ENCODE assay signal across 1 cellular context in genomic region chr2:48482313-48482712, GRCh38.
TF ChIP-seq lines count a peak whose summit lies in the region.

No MANE protein-coding gene starts in this region.

TF ChIP-seq in HepG2, 621 proteins besides CTCF, POLR2A, EP300 and RAD21:
- TF ChIP-seq ESRRA (CRISPR knock-in tag; IDR thresholded peaks at IDR 0.05; ENCODE audit: low read depth) (no peak), TMF1 (CRISPR knock-in tag; IDR thresholded peaks at IDR 0.05; ENCODE audit: low read depth) (no peak), FOXM1 (CRISPR knock-in tag; IDR thresholded peaks at IDR 0.05) (no peak), ATF6 (CRISPR knock-in tag; conservative IDR thresholded peaks at IDR 0.05) (no peak), MBNL3 (CRISPR knock-in tag; conservative IDR thresholded peaks at IDR 0.05) (no peak), RCOR2 (CRISPR knock-in tag; IDR thresholded peaks at IDR 0.05) (no peak), ERF (CRISPR knock-in tag; IDR thresholded peaks at IDR 0.05) (no peak)
